19 cellular contexts compared by ENCODE assay signal in genomic region chr3:16838561-16838960, GRCh38. TPM values are rescaled to one million over a fixed set of nuclear protein-coding genes. Genes with fewer than 3 reads are reported as not detected.
A peak's percentile ranks its signal among the peaks of the same experiment; 100 is the strongest.
DNase-seq lines count a peak whose midpoint lies in the region; ATAC-seq, FAIRE-seq and TF ChIP-seq lines count a peak whose summit lies in the region.
"Had no signal": no experiment of that assay in that cellular context is flagged by ENCODE, and none has a peak within 500 bp of the region (broad histone marks: within the 10 kb centered on the region; RNA-seq: fewer than 3 reads in every experiment).

No MANE protein-coding gene starts in this region.

- DNase-seq in GM19239 (ENCODE audit: insufficient read length, low spot score): no peak
- peak; percentile 70 for DNase-seq in NCI-H69 (lab: John Stamatoyannopoulos, UW)
- no peak for DNase-seq in glutamatergic neuron
- DNase-seq in pancreas: peak in 5 of 6 donors; percentile 30 to 72 (median 45)
- no peak for DNase-seq in posterior vena cava (ENCODE audit: low spot score)
- DNase-seq in NCI-H2196 (lab: John Stamatoyannopoulos, UW; ENCODE audit: unreplicated experiment): no peak
- DNase-seq in cortex of kidney (lab: John Stamatoyannopoulos, UW): no peak
- DNase-seq: activated naive CD4-positive, alpha-beta T cell; effector CD8-positive, alpha-beta T cell; foreskin fibroblast; H7; islet precursor cell; KBM-7; NCI-H146 had no signal

- WGBS in pancreas, 2 donors: 12 to 22% methylated on average over 1 of the region's 1 CpG

- H3K4me3 ChIP-seq in pancreas: no peak overlapping the region
- H3K4me3 ChIP-seq: breast epithelium, SK-N-MC had no signal

- intact Hi-C loops in pancreas (cut with DNase I): no loop called here
- intact Hi-C loops in posterior vena cava (cut with DNase I): no loop called here

- peak overlapping the region; percentile 20 for H3K4me3 Mint-ChIP-seq in glutamatergic neuron (ENCODE audit: unreplicated experiment)
- H3K4me3 Mint-ChIP-seq: CD14-positive monocyte; stimulated activated naive CD8-positive, alpha-beta T cell treated with anti-CD3 and anti-CD28 coated beads, Interleukin-15, Interleukin-2, amounts not matched to agents 100 ng/mL and 50 ng/mL, for 24 hours had no signal

- FAIRE-seq in GM19239 (lab: Jason Lieb, UNC) (peak; percentile 74), pancreas (lab: Jason Lieb, UNC) (no peak)
- FAIRE-seq: G401.6 had no signal

- peak; percentile 58 to 82 (median 68) for ATAC-seq in pancreas

- no peaks in the 10 kb centered on the region for H3K36me3 Mint-ChIP-seq in glutamatergic neuron (ENCODE audit: unreplicated experiment)
- H3K36me3 Mint-ChIP-seq: CD14-positive monocyte had no signal

- H3K4me1 ChIP-seq in pancreas: peaks cover 9 to 35% (median 18%) of the 10 kb centered on the region in 3 donors
- H3K4me1 ChIP-seq: breast epithelium had no signal

- H3K27me3 Mint-ChIP-seq in glutamatergic neuron (ENCODE audit: unreplicated experiment): peaks cover 6% of the 10 kb centered on the region
- H3K27me3 Mint-ChIP-seq: stimulated activated naive CD8-positive, alpha-beta T cell treated with anti-CD3 and anti-CD28 coated beads, Interleukin-15, Interleukin-2, amounts not matched to agents 100 ng/mL and 50 ng/mL, for 24 hours had no signal

- no peak for TF ChIP-seq CTCF in glutamatergic neuron (IDR thresholded peaks at IDR 0.05; ENCODE audit: partially characterized antibody, unreplicated experiment)
- no peak for TF ChIP-seq CTCF in pancreas (IDR thresholded peaks at IDR 0.05)

- H3K36me3 ChIP-seq in pancreas: no peaks in the 10 kb centered on the region
- H3K36me3 ChIP-seq: breast epithelium had no signal

- no peaks in the 10 kb centered on the region for H3K9me3 ChIP-seq in pancreas
- H3K9me3 ChIP-seq: breast epithelium had no signal

- H3K27ac ChIP-seq in pancreas: peak overlapping the region in 2 of 4 donors; percentile 10 to 33
- H3K27ac ChIP-seq: breast epithelium, SK-N-MC had no signal

- H3K9me3 Mint-ChIP-seq in glutamatergic neuron (ENCODE audit: unreplicated experiment): peaks cover 11% of the 10 kb centered on the region
- H3K9me3 Mint-ChIP-seq: CD14-positive monocyte; stimulated activated naive CD8-positive, alpha-beta T cell treated with anti-CD3 and anti-CD28 coated beads, Interleukin-15, Interleukin-2, amounts not matched to agents 100 ng/mL and 50 ng/mL, for 24 hours had no signal

- H3K27me3 ChIP-seq in pancreas: no peaks in the 10 kb centered on the region
- H3K27me3 ChIP-seq: breast epithelium had no signal

- peaks cover 48% of the 10 kb centered on the region for H3K4me1 Mint-ChIP-seq in glutamatergic neuron (ENCODE audit: low read depth, unreplicated experiment)

- H3K27ac Mint-ChIP-seq in glutamatergic neuron (ENCODE audit: unreplicated experiment): peak overlapping the region; percentile 86
- H3K27ac Mint-ChIP-seq: stimulated activated naive CD8-positive, alpha-beta T cell treated with anti-CD3 and anti-CD28 coated beads, Interleukin-15, Interleukin-2, amounts not matched to agents 100 ng/mL and 50 ng/mL, for 24 hours had no signal

RNA-seq across cellular contexts. Expression of gene PLCL2, which starts 46.2 kb away (rescaled TPM):
- total RNA-seq in glutamatergic neuron (ENCODE audit: unreplicated experiment): 71.1 TPM
- 10 to 100 TPM in 1 of 6 donors, 1 to 10 TPM in 5; 6.3 to 12.1 (median 8.1) TPM for total RNA-seq in pancreas
- 1 to 10 TPM; 1.8 to 6.7 TPM for polyA plus RNA-seq in pancreas
- total RNA-seq in posterior vena cava: 10 to 100 TPM; 11.9 TPM

Comparison
In these comparisons a context has a peak if more than half of its experiments do, and no peak if none do; other contexts are left out.
1. DNase-seq: peak in NCI-H69 (single experiment) and pancreas (5 of 6); none in GM19239 (single experiment), glutamatergic neuron (single experiment), posterior vena cava (single experiment), NCI-H2196 (single experiment) and cortex of kidney (single experiment).